In the genomic region with DNA sequence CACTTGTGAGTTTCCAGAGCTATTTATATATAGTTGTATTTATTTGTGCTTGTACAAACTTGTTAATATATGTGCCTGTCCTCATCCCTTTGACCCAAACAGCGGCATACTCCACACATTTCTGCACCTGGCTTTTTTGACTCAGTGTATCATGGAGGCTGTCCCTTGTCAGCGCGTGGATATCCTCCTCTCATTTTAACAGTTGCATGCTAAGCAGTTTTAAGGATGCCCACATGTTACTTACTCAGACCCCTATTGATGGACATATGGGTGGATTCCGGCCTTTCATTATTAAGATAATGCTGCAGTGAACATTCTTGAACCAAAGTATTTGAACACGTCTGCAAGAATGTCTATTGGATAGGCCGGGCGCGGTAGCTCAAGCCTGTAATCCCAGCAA, we compare ENCODE assay signal across 8 cellular contexts. TPM values are rescaled to one million over a fixed set of nuclear protein-coding genes. Genes with fewer than 3 reads are reported as not detected.
DNase-seq lines count a peak whose midpoint lies in the region; ATAC-seq and TF ChIP-seq lines count a peak whose summit lies in the region.

No MANE protein-coding gene starts in this region.

- H3K4me3 ChIP-seq in fibroblast of lung (replicated peaks in 1 of 4; ENCODE audit: control extremely low read depth in 1 of 4, insufficient read depth in 1 of 4, low read depth in 3 of 4, low read length in 4 of 4) (peak overlapping the region in 2 of 4 experiments; percentile 58 to 79), stomach (peak overlapping the region in 1 of 4 donors; percentile 73)

- TF ChIP-seq CTCF in fibroblast of lung (conservative IDR thresholded peaks at IDR 0.05 in 1 of 2, IDR thresholded peaks at IDR 0.05 in 1 of 2; ENCODE audit: low read depth in 1 of 2, low read length in 2 of 2) (no peak), stomach (IDR thresholded peaks at IDR 0.05) (no peak)

- H3K27me3 ChIP-seq in fibroblast of lung (ENCODE audit: control insufficient read depth, insufficient read depth, low read length) (no peaks in the 10 kb centered on the region), stomach (no peaks in the 10 kb centered on the region)

- peak overlapping the region; percentile 78 for H3K4me3 Mint-ChIP-seq in activated T-cell treated with anti-CD3 and anti-CD28 coated beads, Interleukin-2, amount 50 U/mL, for 24 hours
- H3K4me3 Mint-ChIP-seq in T-helper 17 cell: peak overlapping the region; percentile 31
- H3K4me3 Mint-ChIP-seq in stimulated activated memory B cell treated with anti-CD40 and anti-IgM and Interleukin-4, amounts not matched to agents 10 μg/mL and 1 μg/mL and 100 μg/mL, for 72 hours: peak overlapping the region; percentile 45

- H3K27ac Mint-ChIP-seq in activated T-cell treated with anti-CD3 and anti-CD28 coated beads, Interleukin-2, amount 50 U/mL, for 24 hours: no peak overlapping the region
- H3K27ac Mint-ChIP-seq in T-helper 17 cell: no peak overlapping the region
- peak overlapping the region; percentile 83 for H3K27ac Mint-ChIP-seq in stimulated activated memory B cell treated with anti-CD40 and anti-IgM and Interleukin-4, amounts not matched to agents 10 μg/mL and 1 μg/mL and 100 μg/mL, for 72 hours

- H3K9ac ChIP-seq in fibroblast of lung (ENCODE audit: insufficient read depth, low read length): no peak overlapping the region

- H3K36me3 Mint-ChIP-seq in activated T-cell treated with anti-CD3 and anti-CD28 coated beads, Interleukin-2, amount 50 U/mL, for 24 hours (ENCODE audit: low read depth): peaks cover 5% of the 10 kb centered on the region
- peaks cover 3% of the 10 kb centered on the region for H3K36me3 Mint-ChIP-seq in T-helper 17 cell (ENCODE audit: low read depth)
- peaks cover 11% of the 10 kb centered on the region for H3K36me3 Mint-ChIP-seq in stimulated activated memory B cell treated with anti-CD40 and anti-IgM and Interleukin-4, amounts not matched to agents 10 μg/mL and 1 μg/mL and 100 μg/mL, for 72 hours

- peak overlapping the region; percentile 89 for H3K4me2 ChIP-seq in fibroblast of lung (ENCODE audit: extremely low read depth, insufficient read depth, low read length)

- H4K20me1 ChIP-seq in fibroblast of lung (ENCODE audit: control insufficient read depth, extremely low read depth, insufficient read depth, low read length): no peaks in the 10 kb centered on the region

- H2AFZ ChIP-seq in fibroblast of lung (ENCODE audit: low read length): no peak overlapping the region

- H3K9me3 ChIP-seq in T-helper 17 cell (ENCODE audit: control insufficient read depth, low read length, poor library complexity, severe bottlenecking) (no peaks in the 10 kb centered on the region), fibroblast of lung (ENCODE audit: control insufficient read depth, insufficient read depth, low read depth, low read length) (no peaks in the 10 kb centered on the region), stomach (no peaks in the 10 kb centered on the region)

- no peaks in the 10 kb centered on the region for H3K27me3 Mint-ChIP-seq in activated T-cell treated with anti-CD3 and anti-CD28 coated beads, Interleukin-2, amount 50 U/mL, for 24 hours
- no peaks in the 10 kb centered on the region for H3K27me3 Mint-ChIP-seq in T-helper 17 cell
- no peaks in the 10 kb centered on the region for H3K27me3 Mint-ChIP-seq in stimulated activated memory B cell treated with anti-CD40 and anti-IgM and Interleukin-4, amounts not matched to agents 10 μg/mL and 1 μg/mL and 100 μg/mL, for 72 hours

- peaks cover 4% of the 10 kb centered on the region for H3K9me3 Mint-ChIP-seq in activated T-cell treated with anti-CD3 and anti-CD28 coated beads, Interleukin-2, amount 50 U/mL, for 24 hours
- no peaks in the 10 kb centered on the region for H3K9me3 Mint-ChIP-seq in stimulated activated memory B cell treated with anti-CD40 and anti-IgM and Interleukin-4, amounts not matched to agents 10 μg/mL and 1 μg/mL and 100 μg/mL, for 72 hours

- 84 to 89% (median 87%) methylated on average over 8 of the region's 8 CpGs for WGBS in stomach, 5 donors

- no peak for ATAC-seq in T-helper 17 cell
- no peak for ATAC-seq in stimulated activated memory B cell treated with anti-CD40 and anti-IgM and Interleukin-4, amounts not matched to agents 10 μg/mL and 1 μg/mL and 100 μg/mL, for 72 hours

- TF ChIP-seq EP300 in stomach (IDR thresholded peaks at IDR 0.05): no peak

- H3K4me1 Mint-ChIP-seq in activated T-cell treated with anti-CD3 and anti-CD28 coated beads, Interleukin-2, amount 50 U/mL, for 24 hours (ENCODE audit: low read depth): peaks cover 72% of the 10 kb centered on the region
- peaks cover 32% of the 10 kb centered on the region for H3K4me1 Mint-ChIP-seq in T-helper 17 cell
- peaks cover 60% of the 10 kb centered on the region for H3K4me1 Mint-ChIP-seq in stimulated activated memory B cell treated with anti-CD40 and anti-IgM and Interleukin-4, amounts not matched to agents 10 μg/mL and 1 μg/mL and 100 μg/mL, for 72 hours

- no peak for TF ChIP-seq POLR2A in stomach (IDR thresholded peaks at IDR 0.05)

- no peaks in the 10 kb centered on the region for H3K79me2 ChIP-seq in fibroblast of lung (ENCODE audit: control insufficient read depth, insufficient read depth, low read length)

- H3K4me1 ChIP-seq in fibroblast of lung (ENCODE audit: control insufficient read depth, extremely low read depth, insufficient read depth, low read length) (peaks cover 2% of the 10 kb centered on the region), stomach (peaks cover 0 to 23% (median 11%) of the 10 kb centered on the region in 4 donors)

- H3K36me3 ChIP-seq in fibroblast of lung (ENCODE audit: control insufficient read depth, insufficient read depth, low read length) (no peaks in the 10 kb centered on the region), stomach (no peaks in the 10 kb centered on the region)

- DNase-seq in activated T-cell treated with anti-CD3 and anti-CD28 coated beads, Interleukin-2, amount 50 U/mL, for 24 hours: no peak
- DNase-seq in activated T-cell treated with anti-CD3 and anti-CD28 coated beads for 4 hours (no peak), T-helper 17 cell (no peak), fibroblast of lung (ENCODE audit: low read depth in 2 of 2) (no peak), iPS-NIHi11 (ENCODE audit: low spot score) (no peak), stomach (no peak)
- no peak for DNase-seq in stimulated activated naive CD4-positive, alpha-beta T cell treated with Interleukin-2 at 50 U/mL for 16 hours (lab: John Stamatoyannopoulos, UW)

- no peak overlapping the region for H3K27ac ChIP-seq in fibroblast of lung (ENCODE audit: insufficient read depth, low read length)
- H3K27ac ChIP-seq in stomach: no peak overlapping the region

- intact Hi-C loops in stomach (cut with DNase I; ENCODE audit: low total_unique reads): no loop called here

RNA-seq across cellular contexts. Expression of a gene that starts 0.7 kb away (rescaled TPM):
- 1 to 10 TPM; 5.3 to 6.6 TPM for total RNA-seq in T-helper 17 cell
- 1.8 and 3.5 TPM in 2 replicates for total RNA-seq in fibroblast of lung
- polyA plus RNA-seq in fibroblast of lung: 2.4 and 3.4 TPM in 2 replicates
- polyA plus RNA-seq in fibroblast of lung (2012): 1.8 and 2.5 TPM in 2 replicates
- 1.8 TPM in 1 of 2 replicates, not detected in the other for polyA minus RNA-seq in fibroblast of lung (ENCODE audit: low replicate concordance)
- total RNA-seq in stomach: 10 to 100 TPM in 1 of 5 donors, 1 to 10 TPM in 4; 2.2 to 21.7 (median 5.5) TPM
- 1 to 10 TPM; 2.6 to 7.3 (median 2.6) TPM for polyA plus RNA-seq in stomach
